23 cellular contexts compared by ENCODE assay signal in genomic region chr18:6368017-6368416, GRCh38. TPM values are rescaled to one million over a fixed set of nuclear protein-coding genes. Genes with fewer than 3 reads are reported as not detected.
"Had no signal": no experiment of that assay in that cellular context is flagged by ENCODE, and none has a peak within 500 bp of the region (broad histone marks: within the 10 kb centered on the region; RNA-seq: fewer than 3 reads in every experiment).

No MANE protein-coding gene starts in this region.

- H3K36me3 ChIP-seq: Peyer's patch, SJSA1 had no signal

- H2AFZ ChIP-seq: PC-9 had no signal

- DNase-seq: KBM-7, MV-4-11, NCI-H1048, NCI-H1105, NCI-H1417, NCI-H146, NCI-H1694 treated with DMSO at 0.1 percent for 48 hours, NCI-H1930, NCI-H2107, NCI-H2227 treated with DMSO at 0.1 percent for 48 hours, NCI-H524 treated with DMSO at 0.1 percent for 48 hours, NCI-H774, PC-9, Peyer's patch, Right ventricle myocardium superior, RPMI8226, SIG-M5 had no signal

- H3K27ac ChIP-seq: HL-60, PC-9, Peyer's patch, SJSA1, SK-N-MC had no signal

- H3K27me3 ChIP-seq: Peyer's patch, SJSA1 had no signal

- H3K4me3 ChIP-seq: PC-9, Peyer's patch, SJSA1, SK-N-MC had no signal

- H3K9me3 ChIP-seq: Peyer's patch, SJSA1 had no signal

- H3K4me2 ChIP-seq: PC-9 had no signal

RNA-seq across cellular contexts. Expression of gene L3MBTL4, which starts 46.7 kb away (rescaled TPM):
- total RNA-seq: LHCN-M2, MCF 10A, OCI-LY7, PC-9 had no signal
